ENCODE assay signal across 2 cellular contexts in genomic region chr5:178382689-178383276, GRCh38.
TF ChIP-seq lines count a peak whose summit lies in the region.

No MANE protein-coding gene starts in this region.

TF ChIP-seq in SK-N-SH, 30 proteins besides CTCF, POLR2A, EP300 and RAD21 (continued from another document):
- TF ChIP-seq MEF2A (IDR thresholded peaks at IDR 0.05; ENCODE audit: borderline replicate concordance, low read depth): no peak

TF ChIP-seq in SK-N-SH treated with all-trans-retinoic acid at 6 μM for 48 hours, 23 proteins besides CTCF, POLR2A, EP300 and RAD21 (continued from another document):
- TF ChIP-seq, protein P1, sequence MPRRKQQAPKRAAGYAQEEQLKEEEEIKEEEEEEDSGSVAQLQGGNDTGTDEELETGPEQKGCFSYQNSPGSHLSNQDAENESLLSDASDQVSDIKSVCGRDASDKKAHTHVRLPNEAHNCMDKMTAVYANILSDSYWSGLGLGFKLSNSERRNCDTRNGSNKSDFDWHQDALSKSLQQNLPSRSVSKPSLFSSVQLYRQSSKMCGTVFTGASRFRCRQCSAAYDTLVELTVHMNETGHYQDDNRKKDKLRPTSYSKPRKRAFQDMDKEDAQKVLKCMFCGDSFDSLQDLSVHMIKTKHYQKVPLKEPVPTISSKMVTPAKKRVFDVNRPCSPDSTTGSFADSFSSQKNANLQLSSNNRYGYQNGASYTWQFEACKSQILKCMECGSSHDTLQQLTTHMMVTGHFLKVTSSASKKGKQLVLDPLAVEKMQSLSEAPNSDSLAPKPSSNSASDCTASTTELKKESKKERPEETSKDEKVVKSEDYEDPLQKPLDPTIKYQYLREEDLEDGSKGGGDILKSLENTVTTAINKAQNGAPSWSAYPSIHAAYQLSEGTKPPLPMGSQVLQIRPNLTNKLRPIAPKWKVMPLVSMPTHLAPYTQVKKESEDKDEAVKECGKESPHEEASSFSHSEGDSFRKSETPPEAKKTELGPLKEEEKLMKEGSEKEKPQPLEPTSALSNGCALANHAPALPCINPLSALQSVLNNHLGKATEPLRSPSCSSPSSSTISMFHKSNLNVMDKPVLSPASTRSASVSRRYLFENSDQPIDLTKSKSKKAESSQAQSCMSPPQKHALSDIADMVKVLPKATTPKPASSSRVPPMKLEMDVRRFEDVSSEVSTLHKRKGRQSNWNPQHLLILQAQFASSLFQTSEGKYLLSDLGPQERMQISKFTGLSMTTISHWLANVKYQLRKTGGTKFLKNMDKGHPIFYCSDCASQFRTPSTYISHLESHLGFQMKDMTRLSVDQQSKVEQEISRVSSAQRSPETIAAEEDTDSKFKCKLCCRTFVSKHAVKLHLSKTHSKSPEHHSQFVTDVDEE (CRISPR knock-in tag; IDR thresholded peaks at IDR 0.05): no peak
- TF ChIP-seq ZNF565 (CRISPR knock-in tag; conservative IDR thresholded peaks at IDR 0.05; ENCODE audit: low read depth) (no peak), ZNF8 (CRISPR knock-in tag; IDR thresholded peaks at IDR 0.05) (no peak), ZC3H10 (CRISPR knock-in tag; IDR thresholded peaks at IDR 0.05) (no peak), TOX (CRISPR knock-in tag; IDR thresholded peaks at IDR 0.05; ENCODE audit: borderline replicate concordance) (no peak)
- TF ChIP-seq, protein P2, sequence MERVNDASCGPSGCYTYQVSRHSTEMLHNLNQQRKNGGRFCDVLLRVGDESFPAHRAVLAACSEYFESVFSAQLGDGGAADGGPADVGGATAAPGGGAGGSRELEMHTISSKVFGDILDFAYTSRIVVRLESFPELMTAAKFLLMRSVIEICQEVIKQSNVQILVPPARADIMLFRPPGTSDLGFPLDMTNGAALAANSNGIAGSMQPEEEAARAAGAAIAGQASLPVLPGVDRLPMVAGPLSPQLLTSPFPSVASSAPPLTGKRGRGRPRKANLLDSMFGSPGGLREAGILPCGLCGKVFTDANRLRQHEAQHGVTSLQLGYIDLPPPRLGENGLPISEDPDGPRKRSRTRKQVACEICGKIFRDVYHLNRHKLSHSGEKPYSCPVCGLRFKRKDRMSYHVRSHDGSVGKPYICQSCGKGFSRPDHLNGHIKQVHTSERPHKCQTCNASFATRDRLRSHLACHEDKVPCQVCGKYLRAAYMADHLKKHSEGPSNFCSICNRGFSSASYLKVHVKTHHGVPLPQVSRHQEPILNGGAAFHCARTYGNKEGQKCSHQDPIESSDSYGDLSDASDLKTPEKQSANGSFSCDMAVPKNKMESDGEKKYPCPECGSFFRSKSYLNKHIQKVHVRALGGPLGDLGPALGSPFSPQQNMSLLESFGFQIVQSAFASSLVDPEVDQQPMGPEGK (CRISPR knock-in tag; IDR thresholded peaks at IDR 0.05; ENCODE audit: borderline replicate concordance): no peak
